ENCODE assay signal across 11 cellular contexts in genomic region chr3:108487439-108487838, GRCh38. TPM values are rescaled to one million over a fixed set of nuclear protein-coding genes. Genes with fewer than 3 reads are reported as not detected.
"Had no signal": no experiment of that assay in that cellular context is flagged by ENCODE, and none has a peak within 500 bp of the region (broad histone marks: within the 10 kb centered on the region; RNA-seq: fewer than 3 reads in every experiment).

No MANE protein-coding gene starts in this region.

- H3K9me3 ChIP-seq: right lobe of liver had no signal

- H3K4me3 ChIP-seq: right lobe of liver had no signal

- DNase-seq: activated B cell treated with CpG ODN at 0.5 μM for 24 hours; activated CD4-positive, alpha-beta T cell treated with anti-CD3 and anti-CD28 coated beads for 48 hours; activated CD8-positive, alpha-beta T cell treated with anti-CD3 and anti-CD28 coated beads for 36 hours; activated effector memory CD4-positive, alpha-beta T cell treated with Interleukin-2 at 50 U/mL for 16 hours; activated T-cell treated with anti-CD3 and anti-CD28 coated beads, Interleukin-2, amount 50 U/mL, for 4 hours; effector memory CD8-positive, alpha-beta T cell; foreskin melanocyte; right lobe of liver; stimulated activated CD4-positive, alpha-beta T cell treated with anti-CD3 and anti-CD28 coated beads, Interleukin-12 subunit alpha, Interleukin-12 subunit beta, amount 100 ng/mL, for 4 hours; T-helper 2 cell had no signal

- H3K27ac ChIP-seq: right lobe of liver had no signal

- ATAC-seq: activated CD8-positive, alpha-beta T cell treated with anti-CD3 and anti-CD28 coated beads for 36 hours; activated T-cell treated with anti-CD3 and anti-CD28 coated beads, Interleukin-2, amount 50 U/mL, for 4 hours; effector memory CD8-positive, alpha-beta T cell; right lobe of liver; stimulated activated effector memory CD8-positive, alpha-beta T cell treated with anti-CD3 and anti-CD28 coated beads, Interleukin-12 subunit alpha, Interleukin-12 subunit beta, amount 100 ng/mL, for 72 hours had no signal

- H3K36me3 ChIP-seq: right lobe of liver had no signal

- H3K4me1 ChIP-seq: right lobe of liver had no signal

- H3K27me3 ChIP-seq: right lobe of liver had no signal

RNA-seq across cellular contexts. Expression of gene MYH15, which starts 23.0 kb away (rescaled TPM):
- total RNA-seq: right lobe of liver had no signal
